ENCODE assay signal across 8 cellular contexts in the genomic region with DNA sequence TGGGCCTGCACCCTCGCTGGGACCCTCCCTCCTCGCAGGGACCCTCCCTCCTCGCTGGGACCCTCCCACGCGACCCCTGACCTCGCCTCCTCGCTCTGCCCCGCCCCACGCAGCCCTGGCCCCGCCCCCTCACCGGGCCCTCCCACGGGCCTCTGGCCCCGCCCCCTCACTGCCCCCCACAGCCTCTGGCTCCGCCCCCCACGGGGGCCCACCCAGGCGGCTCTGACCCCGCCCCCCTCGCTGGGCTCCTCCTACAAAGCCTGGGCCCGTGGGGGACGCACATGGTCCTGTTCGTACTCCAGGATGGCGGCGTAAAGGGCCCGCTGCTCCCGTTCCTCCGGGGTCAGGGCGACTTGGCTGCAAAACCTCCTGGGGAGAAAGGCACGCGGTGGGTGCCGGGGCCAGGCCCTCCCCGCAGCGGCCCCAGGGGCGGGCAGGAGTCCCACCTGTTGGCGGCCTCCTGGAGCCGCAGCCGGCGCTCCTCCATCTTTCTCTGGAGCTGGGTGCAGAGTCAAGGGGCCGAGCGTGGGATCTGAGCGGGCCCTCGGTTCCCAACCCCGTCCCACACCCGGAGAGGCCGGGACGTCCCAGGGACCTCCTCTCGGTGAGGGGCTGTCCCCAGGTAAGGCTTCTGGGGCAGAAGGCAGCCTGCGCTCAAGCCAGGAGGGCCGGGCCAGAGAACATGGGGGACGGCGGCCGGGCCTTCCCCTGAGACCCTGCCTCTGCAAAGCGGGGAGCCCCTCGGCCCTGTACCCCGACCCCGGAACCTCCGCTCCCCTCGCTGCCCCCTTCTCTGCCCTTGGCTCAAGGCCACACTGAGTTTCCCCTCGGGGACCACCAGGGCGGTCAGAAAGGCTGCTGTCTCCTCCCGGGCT.
DNase-seq lines count a peak whose midpoint lies in the region; ATAC-seq and TF ChIP-seq lines count a peak whose summit lies in the region.

No MANE protein-coding gene starts in this region.

- H3K9me2 ChIP-seq in DOHH2 (replicated peaks; ENCODE audit: control insufficient read depth, low read length), result no peaks in the 10 kb centered on the region

- peaks cover 7% of the 10 kb centered on the region for H3K4me1 ChIP-seq in DOHH2 (ENCODE audit: control insufficient read depth, low read length)

- peaks cover 14% of the 10 kb centered on the region for H3K36me3 ChIP-seq in DOHH2 (ENCODE audit: control insufficient read depth, low read length)

- H3K4me1 Mint-ChIP-seq in activated naive CD4-positive, alpha-beta T cell treated with anti-CD3 and anti-CD28 coated beads, Interleukin-2, amount 50 U/mL, for 24 hours, result peaks cover 6% of the 10 kb centered on the region

- H3K27me3 ChIP-seq in DOHH2 (ENCODE audit: control insufficient read depth, low read length), result no peaks in the 10 kb centered on the region

- peak overlapping the region; percentile 18; the same call in 1 of the 2 replicates for H3K27ac ChIP-seq in DOHH2 (ENCODE audit: low read depth, low read length)

- no peak for TF ChIP-seq CTCF in DOHH2 (IDR thresholded peaks at IDR 0.05; ENCODE audit: low read depth, low read length, poor library complexity, severe bottlenecking)

- H3K4me3 ChIP-seq in DOHH2 (ENCODE audit: low read length) (peak overlapping the region; percentile 97), iPS-11a (ENCODE audit: low read depth, low read length) (peak overlapping the region; percentile 80)

- H3F3A ChIP-seq in DOHH2 (ENCODE audit: control insufficient read depth, insufficient read depth), result no peaks in the 10 kb centered on the region

- no peaks in the 10 kb centered on the region for H4K20me1 ChIP-seq in DOHH2 (ENCODE audit: control insufficient read depth, insufficient read depth, low read depth, low read length)

- no peaks in the 10 kb centered on the region for H3K9me3 ChIP-seq in DOHH2 (ENCODE audit: control insufficient read depth, insufficient read depth, low read length)

- peak overlapping the region; percentile 80 for H3K4me3 Mint-ChIP-seq in activated naive CD4-positive, alpha-beta T cell treated with anti-CD3 and anti-CD28 coated beads, Interleukin-2, amount 50 U/mL, for 24 hours

- peak overlapping the region; percentile 72 for H3K27ac Mint-ChIP-seq in activated naive CD4-positive, alpha-beta T cell treated with anti-CD3 and anti-CD28 coated beads, Interleukin-2, amount 50 U/mL, for 24 hours

- H3K27me3 Mint-ChIP-seq in activated naive CD4-positive, alpha-beta T cell treated with anti-CD3 and anti-CD28 coated beads, Interleukin-2, amount 50 U/mL, for 24 hours, result no peaks in the 10 kb centered on the region

- peaks cover 16% of the 10 kb centered on the region for H3K79me2 ChIP-seq in DOHH2 (ENCODE audit: control insufficient read depth, low read length)

- peaks cover 4% of the 10 kb centered on the region for H3K36me3 Mint-ChIP-seq in activated naive CD4-positive, alpha-beta T cell treated with anti-CD3 and anti-CD28 coated beads, Interleukin-2, amount 50 U/mL, for 24 hours

- DNase-seq in stimulated activated CD4-positive, alpha-beta T cell treated with anti-CD3 and anti-CD28 coated beads, Interleukin-2, amount 100 ng/mL, for 48 hours, result peak; percentile 82 to 88

- peak; percentile 59 for ATAC-seq in HG02759 (IDR thresholded peaks at IDR 0.05; ENCODE audit: unreplicated experiment)
- peak; percentile 83 for ATAC-seq in SK-N-SH treated with all-trans-retinoic acid at 6 μM for 48 hours
- no peak for ATAC-seq in HG02938 (IDR thresholded peaks at IDR 0.05; ENCODE audit: unreplicated experiment)
- ATAC-seq in GM18520 (IDR thresholded peaks at IDR 0.05; ENCODE audit: unreplicated experiment), result no peak

- no peaks in the 10 kb centered on the region for H3K9me3 Mint-ChIP-seq in activated naive CD4-positive, alpha-beta T cell treated with anti-CD3 and anti-CD28 coated beads, Interleukin-2, amount 50 U/mL, for 24 hours

- H3K4me2 ChIP-seq in DOHH2 (ENCODE audit: low read length), result peak overlapping the region; percentile 89

TF ChIP-seq in SK-N-SH treated with all-trans-retinoic acid at 6 μM for 48 hours, 23 proteins besides CTCF, POLR2A, EP300 and RAD21:
- TF ChIP-seq TOX (CRISPR knock-in tag; IDR thresholded peaks at IDR 0.05; ENCODE audit: borderline replicate concordance), result no peak
- TF ChIP-seq, protein P1, sequence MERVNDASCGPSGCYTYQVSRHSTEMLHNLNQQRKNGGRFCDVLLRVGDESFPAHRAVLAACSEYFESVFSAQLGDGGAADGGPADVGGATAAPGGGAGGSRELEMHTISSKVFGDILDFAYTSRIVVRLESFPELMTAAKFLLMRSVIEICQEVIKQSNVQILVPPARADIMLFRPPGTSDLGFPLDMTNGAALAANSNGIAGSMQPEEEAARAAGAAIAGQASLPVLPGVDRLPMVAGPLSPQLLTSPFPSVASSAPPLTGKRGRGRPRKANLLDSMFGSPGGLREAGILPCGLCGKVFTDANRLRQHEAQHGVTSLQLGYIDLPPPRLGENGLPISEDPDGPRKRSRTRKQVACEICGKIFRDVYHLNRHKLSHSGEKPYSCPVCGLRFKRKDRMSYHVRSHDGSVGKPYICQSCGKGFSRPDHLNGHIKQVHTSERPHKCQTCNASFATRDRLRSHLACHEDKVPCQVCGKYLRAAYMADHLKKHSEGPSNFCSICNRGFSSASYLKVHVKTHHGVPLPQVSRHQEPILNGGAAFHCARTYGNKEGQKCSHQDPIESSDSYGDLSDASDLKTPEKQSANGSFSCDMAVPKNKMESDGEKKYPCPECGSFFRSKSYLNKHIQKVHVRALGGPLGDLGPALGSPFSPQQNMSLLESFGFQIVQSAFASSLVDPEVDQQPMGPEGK (CRISPR knock-in tag; IDR thresholded peaks at IDR 0.05; ENCODE audit: borderline replicate concordance), result 0 out of 2 replicates have a peak, but pooled peaks have one; percentile 17

Comparison
In these comparisons a context has a peak if more than half of its experiments do, and no peak if none do; other contexts are left out.
1. ATAC-seq: peak in HG02759 (single experiment) and SK-N-SH treated with all-trans-retinoic acid at 6 μM for 48 hours (single experiment); none in HG02938 (single experiment) and GM18520 (single experiment).